Comparison of ENCODE assay signal across 12 cellular contexts in genomic region chr10:132301371-132302330, GRCh38.
"Had no signal": no experiment of that assay in that cellular context is flagged by ENCODE, and none has a peak within 500 bp of the region (broad histone marks: within the 10 kb centered on the region; RNA-seq: fewer than 3 reads in every experiment).

No MANE protein-coding gene starts in this region.

- H3K27me3 ChIP-seq: adrenal gland, pancreas, uterus had no signal

- H3K27me3 Mint-ChIP-seq: activated CD8-positive, alpha-beta T cell treated with anti-CD3 and anti-CD28 coated beads for 36 hours had no signal

- DNase-seq: activated CD4-positive, alpha-beta T cell treated with anti-CD3 and anti-CD28 coated beads for 48 hours; activated CD8-positive, alpha-beta T cell treated with anti-CD3 and anti-CD28 coated beads for 36 hours; activated naive CD4-positive, alpha-beta T cell treated with anti-CD3 and anti-CD28 coated beads, Interleukin-2, amount 50 U/mL, for 16 hours; activated T-cell treated with anti-CD3 and anti-CD28 coated beads, Interleukin-2, amount 50 U/mL, for 24 hours; midbrain; stimulated activated naive B cell treated with anti-CD40 and anti-IgM and Interleukin-4, amounts not matched to agents 10 μg/mL and 1 μg/mL and 100 μg/mL, for 72 hours; T-helper 2 cell had no signal

- H3K4me3 Mint-ChIP-seq: activated CD8-positive, alpha-beta T cell treated with anti-CD3 and anti-CD28 coated beads for 36 hours; activated T-cell treated with anti-CD3 and anti-CD28 coated beads, Interleukin-2, amount 50 U/mL, for 24 hours; stimulated activated naive B cell treated with anti-CD40 and anti-IgM and Interleukin-4, amounts not matched to agents 10 μg/mL and 1 μg/mL and 100 μg/mL, for 72 hours had no signal

- H3K9me3 ChIP-seq: adrenal gland, pancreas, tibial artery, uterus had no signal

- H3K27ac Mint-ChIP-seq: activated CD8-positive, alpha-beta T cell treated with anti-CD3 and anti-CD28 coated beads for 36 hours; activated T-cell treated with anti-CD3 and anti-CD28 coated beads, Interleukin-2, amount 50 U/mL, for 24 hours; stimulated activated naive B cell treated with anti-CD40 and anti-IgM and Interleukin-4, amounts not matched to agents 10 μg/mL and 1 μg/mL and 100 μg/mL, for 72 hours had no signal

- ATAC-seq: activated CD8-positive, alpha-beta T cell treated with anti-CD3 and anti-CD28 coated beads for 36 hours; pancreas; stimulated activated naive B cell treated with anti-CD40 and anti-IgM and Interleukin-4, amounts not matched to agents 10 μg/mL and 1 μg/mL and 100 μg/mL, for 72 hours had no signal

- H3K9me3 Mint-ChIP-seq: activated CD8-positive, alpha-beta T cell treated with anti-CD3 and anti-CD28 coated beads for 36 hours; activated T-cell treated with anti-CD3 and anti-CD28 coated beads, Interleukin-2, amount 50 U/mL, for 24 hours; neural crest cell; stimulated activated naive B cell treated with anti-CD40 and anti-IgM and Interleukin-4, amounts not matched to agents 10 μg/mL and 1 μg/mL and 100 μg/mL, for 72 hours had no signal

- H3K27ac ChIP-seq: adrenal gland, pancreas, tibial artery, uterus had no signal

- H3K4me3 ChIP-seq: adrenal gland, pancreas, tibial artery, uterus had no signal

- H3K36me3 ChIP-seq: adrenal gland, pancreas, tibial artery, uterus had no signal
